ENCODE assay signal across 8 cellular contexts in genomic region chr11:130068986-130069683, GRCh38. TPM values are rescaled to one million over a fixed set of nuclear protein-coding genes. Genes with fewer than 3 reads are reported as not detected.
DNase-seq lines count a peak whose midpoint lies in the region; ATAC-seq, FAIRE-seq and TF ChIP-seq lines count a peak whose summit lies in the region.

No MANE protein-coding gene starts in this region.

- H3K27me3 ChIP-seq in liver (ENCODE audit: control insufficient read depth in 4 of 4, insufficient read depth in 4 of 4, low read length in 3 of 4), result no peaks in the 10 kb centered on the region

- no peaks in the 10 kb centered on the region for H3K9me3 Mint-ChIP-seq in stimulated activated effector memory CD8-positive, alpha-beta T cell treated with anti-CD3 and anti-CD28 coated beads, Interleukin-12 subunit alpha, Interleukin-12 subunit beta, amount 100 ng/mL, for 72 hours

- ATAC-seq in A549 (peak; percentile 65 to 72), GM18502 (IDR thresholded peaks at IDR 0.05; ENCODE audit: poor library complexity, unreplicated experiment) (peak; percentile 49), HG02973 (IDR thresholded peaks at IDR 0.05; ENCODE audit: unreplicated experiment) (peak; percentile 36)
- ATAC-seq in stimulated activated effector memory CD8-positive, alpha-beta T cell treated with anti-CD3 and anti-CD28 coated beads, Interleukin-12 subunit alpha, Interleukin-12 subunit beta, amount 100 ng/mL, for 72 hours, result peak; percentile 74

- CTCF ChIA-PET in A549 (lab: Yijun Ruan, JAX), result interaction anchor here (1.4 kb wide), 1 partner anchor 170 kb away, joined by 3 read pairs; no protein-coding TSS in a partner anchor

- peak; percentile 47 to 61 for DNase-seq in A549 (ENCODE audit: low read depth in 1 of 2, low spot score in 1 of 2)
- DNase-seq in NCI-H2081 treated with DMSO at 0.1 percent for 48 hours (lab: John Stamatoyannopoulos, UW), result peak; percentile 53
- peak; percentile 8 for DNase-seq in activated CD4-positive, CD25-positive, alpha-beta regulatory T cell treated with anti-CD3 and anti-CD28 coated beads, Interleukin-2, amount 50 U/mL, for 16 hours (ENCODE audit: low read depth, low spot score)
- peak; percentile 88 for DNase-seq in dermis blood vessel endothelial cell
- no peak for DNase-seq in stimulated activated effector memory CD8-positive, alpha-beta T cell treated with anti-CD3 and anti-CD28 coated beads, Interleukin-12 subunit alpha, Interleukin-12 subunit beta, amount 100 ng/mL, for 72 hours (ENCODE audit: low spot score in 2 of 2)

- FAIRE-seq in A549 (lab: Jason Lieb, UNC), result no peak

- WGBS in A549 (ENCODE audit: missing lambda C conversion rate), result 19% methylated on average over 37 of the region's 56 CpGs
- under 1% methylated on average over 56 of the region's 56 CpGs for WGBS in liver

- peaks cover 23% of the 10 kb centered on the region for H3K4me1 Mint-ChIP-seq in stimulated activated effector memory CD8-positive, alpha-beta T cell treated with anti-CD3 and anti-CD28 coated beads, Interleukin-12 subunit alpha, Interleukin-12 subunit beta, amount 100 ng/mL, for 72 hours

- TF ChIP-seq CTCF in A549 (IDR thresholded peaks at IDR 0.05) (no peak), liver (IDR thresholded peaks at IDR 0.05; ENCODE audit: low read depth, low read length, missing input control) (peak; percentile 7)

- peaks cover 6% of the 10 kb centered on the region for H3K36me3 Mint-ChIP-seq in stimulated activated effector memory CD8-positive, alpha-beta T cell treated with anti-CD3 and anti-CD28 coated beads, Interleukin-12 subunit alpha, Interleukin-12 subunit beta, amount 100 ng/mL, for 72 hours

- H3K4me1 ChIP-seq in A549 (peaks cover 4% of the 10 kb centered on the region; the same call in 1 of the 3 replicates), liver (ENCODE audit: control insufficient read depth in 4 of 4, insufficient read depth in 4 of 4, low read length in 3 of 4) (peaks cover 5 to 34% (median 20%) of the 10 kb centered on the region in 4 donors)

- H3K27ac ChIP-seq in A549 (peak overlapping the region; percentile 82 to 89), liver (ENCODE audit: low read depth in 1 of 2, low read length in 2 of 2) (peak overlapping the region; percentile 87 to 96)

- no peak for TF ChIP-seq EP300 in A549 (IDR thresholded peaks at IDR 0.05)

- H3K9me3 ChIP-seq in A549 (no peaks in the 10 kb centered on the region), liver (ENCODE audit: control insufficient read depth in 4 of 4, low read length in 3 of 4) (no peaks in the 10 kb centered on the region)

- H3K27ac Mint-ChIP-seq in stimulated activated effector memory CD8-positive, alpha-beta T cell treated with anti-CD3 and anti-CD28 coated beads, Interleukin-12 subunit alpha, Interleukin-12 subunit beta, amount 100 ng/mL, for 72 hours, result peak overlapping the region; percentile 86

- H3K4me3 ChIP-seq in A549, result peak overlapping the region; percentile 96
- peak overlapping the region; percentile 67 to 98 (median 72) for H3K4me3 ChIP-seq in liver (ENCODE audit: low read depth in 1 of 3, low read length in 3 of 3)

- H3K9ac ChIP-seq in liver (ENCODE audit: low read depth in 1 of 2, low read length in 2 of 2), result peak overlapping the region; percentile 57 to 90

- no peak for TF ChIP-seq RAD21 in A549 (conservative IDR thresholded peaks at IDR 0.05 in 1 of 2, IDR thresholded peaks at IDR 0.05 in 1 of 2)
- TF ChIP-seq RAD21 in liver (IDR thresholded peaks at IDR 0.05), result no peak

- peak overlapping the region; percentile 96 for H3K4me3 Mint-ChIP-seq in stimulated activated effector memory CD8-positive, alpha-beta T cell treated with anti-CD3 and anti-CD28 coated beads, Interleukin-12 subunit alpha, Interleukin-12 subunit beta, amount 100 ng/mL, for 72 hours

- H3K36me3 ChIP-seq in liver (ENCODE audit: control insufficient read depth in 4 of 4, insufficient read depth in 3 of 4, low read depth in 1 of 4, low read length in 3 of 4), result no peaks in the 10 kb centered on the region

- peak overlapping the region; percentile 90 for H3K4me2 ChIP-seq in A549

- POLR2A ChIA-PET in A549 (lab: Yijun Ruan, JAX), result interaction anchor here (0.6 to 3.2 kb wide), 2 partner anchors 55 to 67 kb away, joined by 5 to 53 read pairs; partner anchors contain the start of gene PRDM10

- no peak for TF ChIP-seq POLR2A in A549 (IDR thresholded peaks at IDR 0.05; ENCODE audit: low read length)

TF ChIP-seq in A549, 52 proteins besides CTCF, POLR2A, EP300 and RAD21:
- TF ChIP-seq FOSL2 (IDR thresholded peaks at IDR 0.05), result no peak
- TF ChIP-seq FOSL2 (CRISPR knock-in tag; IDR thresholded peaks at IDR 0.05), result no peak
- no peak for TF ChIP-seq RCOR1 (IDR thresholded peaks at IDR 0.05; ENCODE audit: low read depth, low read length)
- TF ChIP-seq EHMT2 (IDR thresholded peaks at IDR 0.05; ENCODE audit: low read depth), result no peak
- TF ChIP-seq HMGXB4 (CRISPR knock-in tag; IDR thresholded peaks at IDR 0.05; ENCODE audit: borderline replicate concordance), result no peak

TF ChIP-seq in liver, 16 proteins besides CTCF, POLR2A, EP300 and RAD21:
- TF ChIP-seq SP1 (IDR thresholded peaks at IDR 0.05) (peak; percentile 35), HNF4A (conservative IDR thresholded peaks at IDR 0.05) (peak in 1 of 2 donors; percentile 4), YY1 (IDR thresholded peaks at IDR 0.05) (peak; percentile 84), TAF1 (conservative IDR thresholded peaks at IDR 0.05) (no peak), MAX (IDR thresholded peaks at IDR 0.05) (peak; percentile 17)

RNA-seq across cellular contexts. Expression of gene APLP2, which starts 0.6 kb away (rescaled TPM):
- polyA plus RNA-seq in A549 (2011; rRNA removed) (166 and 185 TPM in 2 replicates), A549 (2017; fragmentation: RNase III; extraction: RNeasy Plus Mini Kit Qiagen cat#74134 plus additional on column Dnase treatment) (183 to 210 TPM (median 203 TPM) in 3 replicates), liver (100 to 1,000 TPM; 227 to 238 TPM)
- 84.2 and 88.7 TPM in 2 replicates for polyA plus RNA-seq in A549 (2012; cell fraction: cytosol; rRNA removed)
- 128 and 156 TPM in 2 replicates for polyA plus RNA-seq in A549 (2012; cell fraction: nucleus; rRNA removed)
- polyA minus RNA-seq in A549 (2011; rRNA and poly(A)+ RNA removed), result 53.6 and 64.9 TPM in 2 replicates
- total RNA-seq in dermis blood vessel endothelial cell (986 and 1,136 TPM in 2 replicates), liver (100 to 1,000 TPM; 190 to 337 TPM)

Comparison
In these comparisons a context has a peak if more than half of its experiments do, and no peak if none do; other contexts are left out.
1. DNase-seq: peak in A549 (2 of 2), NCI-H2081 treated with DMSO at 0.1 percent for 48 hours (single experiment), activated CD4-positive, CD25-positive, alpha-beta regulatory T cell treated with anti-CD3 and anti-CD28 coated beads, Interleukin-2, amount 50 U/mL, for 16 hours (single experiment) and dermis blood vessel endothelial cell (single experiment); none in stimulated activated effector memory CD8-positive, alpha-beta T cell treated with anti-CD3 and anti-CD28 coated beads, Interleukin-12 subunit alpha, Interleukin-12 subunit beta, amount 100 ng/mL, for 72 hours (0 of 2).
2. Peak in every context shown above with its lines, with median percentiles within 50 percentile points of each other: ATAC-seq.